Comparison of ENCODE assay signal across 20 cellular contexts in genomic region chr1:230250061-230250460, GRCh38.
DNase-seq lines count a peak whose midpoint lies in the region; TF ChIP-seq lines count a peak whose summit lies in the region.
"Had no signal": no experiment of that assay in that cellular context is flagged by ENCODE, and none has a peak within 500 bp of the region (broad histone marks: within the 10 kb centered on the region; RNA-seq: fewer than 3 reads in every experiment).

No MANE protein-coding gene starts in this region.

- peaks cover 11% of the 10 kb centered on the region for H3K4me1 Mint-ChIP-seq in activated CD4-positive, alpha-beta T cell treated with anti-CD3 and anti-CD28 coated beads, Interleukin-2, amount 10 ng/mL, durations not matched to agents 7 days and 5 days
- peaks cover 51% of the 10 kb centered on the region for H3K4me1 Mint-ChIP-seq in nephron
- H3K4me1 Mint-ChIP-seq: activated CD4-positive, alpha-beta memory T cell treated with anti-CD3 and anti-CD28 coated beads, Interleukin-2, amount 10 ng/mL, durations not matched to agents 7 days and 5 days had no signal

- H3K4me3 Mint-ChIP-seq in activated CD4-positive, alpha-beta T cell treated with anti-CD3 and anti-CD28 coated beads, Interleukin-2, amount 10 ng/mL, durations not matched to agents 7 days and 5 days, result no peak overlapping the region
- no peak overlapping the region for H3K4me3 Mint-ChIP-seq in nephron
- H3K4me3 Mint-ChIP-seq: activated CD4-positive, alpha-beta memory T cell treated with anti-CD3 and anti-CD28 coated beads, Interleukin-2, amount 10 ng/mL, durations not matched to agents 7 days and 5 days; CD8-positive, alpha-beta T cell; naive thymus-derived CD4-positive, alpha-beta T cell; stimulated activated naive CD8-positive, alpha-beta T cell treated with anti-CD3 and anti-CD28 coated beads, Interleukin-15, amount 100 ng/mL, for 72 hours had no signal

- DNase-seq in activated CD4-positive, alpha-beta T cell treated with anti-CD3 and anti-CD28 coated beads, Interleukin-2, amount 10 ng/mL, durations not matched to agents 7 days and 5 days, result no peak
- no peak for DNase-seq in activated CD4-positive, alpha-beta T cell treated with anti-CD3 and anti-CD28 coated beads, Interleukin-2, amount 50 U/mL, for 48 hours
- peak in 2 of 61 donors; percentile 20 to 55 for DNase-seq in caudate nucleus (lab: John Stamatoyannopoulos, UW)
- DNase-seq in putamen (ENCODE audit: low spot score), result no peak
- DNase-seq in NCI-H1417 treated with DMSO at 0.1 percent for 48 hours (lab: John Stamatoyannopoulos, UW), result no peak
- no peak for DNase-seq in HEK293T (ENCODE audit: extremely low spot score)
- DNase-seq: activated CD4-positive, alpha-beta memory T cell treated with anti-CD3 and anti-CD28 coated beads, Interleukin-2, amount 10 ng/mL, durations not matched to agents 7 days and 5 days; adrenal gland; AML-193; CD8-positive, alpha-beta T cell; heart left ventricle; MM.1S; naive thymus-derived CD4-positive, alpha-beta T cell; NCI-H1436; SHP77; stimulated activated naive CD8-positive, alpha-beta T cell treated with anti-CD3 and anti-CD28 coated beads, Interleukin-15, amount 100 ng/mL, for 72 hours; WERI-Rb-1 had no signal

- CTCF ChIA-PET in activated CD4-positive, alpha-beta T cell treated with anti-CD3 and anti-CD28 coated beads, Interleukin-2, amount 10 ng/mL, durations not matched to agents 7 days and 5 days (lab: Charles Lee), result interaction anchor here (0.7 to 1.6 kb wide), 3 partner anchors 8 to 25 kb away, joined by 3 to 5 read pairs (median 3); no protein-coding TSS in a partner anchor
- CTCF ChIA-PET in HEK293T (lab: Yijun Ruan, JAX), result no interaction called here

- peak overlapping the region; percentile 52 for H3K27ac Mint-ChIP-seq in activated CD4-positive, alpha-beta T cell treated with anti-CD3 and anti-CD28 coated beads, Interleukin-2, amount 10 ng/mL, durations not matched to agents 7 days and 5 days
- peak overlapping the region; percentile 29 to 83 (median 76) for H3K27ac Mint-ChIP-seq in nephron
- H3K27ac Mint-ChIP-seq: activated CD4-positive, alpha-beta memory T cell treated with anti-CD3 and anti-CD28 coated beads, Interleukin-2, amount 10 ng/mL, durations not matched to agents 7 days and 5 days; CD8-positive, alpha-beta T cell had no signal

- H3K27ac ChIP-seq in caudate nucleus (ENCODE audit: low read depth, low read length), result peak overlapping the region; percentile 18
- peak overlapping the region; percentile 55 for H3K27ac ChIP-seq in temporal lobe (ENCODE audit: low read depth, low read length)
- H3K27ac ChIP-seq: adrenal gland, heart left ventricle, parathyroid adenoma, WERI-Rb-1 had no signal

- H3K27me3 Mint-ChIP-seq in activated CD4-positive, alpha-beta T cell treated with anti-CD3 and anti-CD28 coated beads, Interleukin-2, amount 10 ng/mL, durations not matched to agents 7 days and 5 days, result no peaks in the 10 kb centered on the region
- H3K27me3 Mint-ChIP-seq in nephron (ENCODE audit: low read depth), result no peaks in the 10 kb centered on the region
- H3K27me3 Mint-ChIP-seq: activated CD4-positive, alpha-beta memory T cell treated with anti-CD3 and anti-CD28 coated beads, Interleukin-2, amount 10 ng/mL, durations not matched to agents 7 days and 5 days; naive thymus-derived CD4-positive, alpha-beta T cell; stimulated activated naive CD8-positive, alpha-beta T cell treated with anti-CD3 and anti-CD28 coated beads, Interleukin-15, amount 100 ng/mL, for 72 hours had no signal

- no peak for TF ChIP-seq CTCF in nephron (IDR thresholded peaks at IDR 0.05; ENCODE audit: unreplicated experiment in 3 of 3)

- POLR2A ChIA-PET in activated CD4-positive, alpha-beta T cell treated with anti-CD3 and anti-CD28 coated beads, Interleukin-2, amount 10 ng/mL, durations not matched to agents 7 days and 5 days (lab: Charles Lee), result no interaction called here
- POLR2A ChIA-PET in HEK293T (lab: Yijun Ruan, JAX), result no interaction called here

- no peaks in the 10 kb centered on the region for H3K9me3 Mint-ChIP-seq in activated CD4-positive, alpha-beta T cell treated with anti-CD3 and anti-CD28 coated beads, Interleukin-2, amount 10 ng/mL, durations not matched to agents 7 days and 5 days
- no peaks in the 10 kb centered on the region for H3K9me3 Mint-ChIP-seq in nephron
- H3K9me3 Mint-ChIP-seq: activated CD4-positive, alpha-beta memory T cell treated with anti-CD3 and anti-CD28 coated beads, Interleukin-2, amount 10 ng/mL, durations not matched to agents 7 days and 5 days; CD8-positive, alpha-beta T cell; naive thymus-derived CD4-positive, alpha-beta T cell; stimulated activated naive CD8-positive, alpha-beta T cell treated with anti-CD3 and anti-CD28 coated beads, Interleukin-15, amount 100 ng/mL, for 72 hours had no signal

- H3K36me3 Mint-ChIP-seq in activated CD4-positive, alpha-beta T cell treated with anti-CD3 and anti-CD28 coated beads, Interleukin-2, amount 10 ng/mL, durations not matched to agents 7 days and 5 days (ENCODE audit: low read depth), result peaks cover 31% of the 10 kb centered on the region
- peaks cover 75% of the 10 kb centered on the region for H3K36me3 Mint-ChIP-seq in nephron (ENCODE audit: low read depth)

TF ChIP-seq in HEK293T, 16 proteins besides CTCF, POLR2A, EP300 and RAD21:
- no peak for TF ChIP-seq NFRKB (IDR thresholded peaks at IDR 0.05)
- TF ChIP-seq SP1 (IDR thresholded peaks at IDR 0.05), result no peak
- TF ChIP-seq FOXM1 (IDR thresholded peaks at IDR 0.05; ENCODE audit: borderline replicate concordance), result no peak
- TF ChIP-seq HDGF (IDR thresholded peaks at IDR 0.05; ENCODE audit: borderline replicate concordance), result no peak
- TF ChIP-seq CTBP1 (IDR thresholded peaks at IDR 0.05; ENCODE audit: borderline replicate concordance), result no peak
- no peak for TF ChIP-seq L3MBTL2 (conservative IDR thresholded peaks at IDR 0.05)
- TF ChIP-seq FOXK2 (IDR thresholded peaks at IDR 0.05), result no peak
- TF ChIP-seq BHLHE40 (IDR thresholded peaks at IDR 0.05; ENCODE audit: borderline replicate concordance), result no peak
- TF ChIP-seq TARDBP (IDR thresholded peaks at IDR 0.05), result no peak
- TF ChIP-seq ZNF384 (IDR thresholded peaks at IDR 0.05), result no peak
- TF ChIP-seq ELF4 (IDR thresholded peaks at IDR 0.05), result no peak
